25 cellular contexts compared by ENCODE assay signal in genomic region chr7:1409555-1409954, GRCh38. TPM values are rescaled to one million over a fixed set of nuclear protein-coding genes. Genes with fewer than 3 reads are reported as not detected.
DNase-seq lines count a peak whose midpoint lies in the region; ATAC-seq and TF ChIP-seq lines count a peak whose summit lies in the region.
"Had no signal": no experiment of that assay in that cellular context is flagged by ENCODE, and none has a peak within 500 bp of the region (broad histone marks: within the 10 kb centered on the region; RNA-seq: fewer than 3 reads in every experiment).

No MANE protein-coding gene starts in this region.

- no peak for ATAC-seq in SK-N-SH treated with all-trans-retinoic acid at 6 μM for 48 hours
- ATAC-seq in activated CD8-positive, alpha-beta memory T cell treated with anti-CD3 and anti-CD28 coated beads, Interleukin-2, amount 10 ng/mL, durations not matched to agents 7 days and 5 days, result no peak

- H3K4me1 ChIP-seq in SK-N-SH (ENCODE audit: control insufficient read depth in 1 of 2, insufficient read depth in 2 of 2, low read depth in 1 of 2, low read length in 1 of 2), result peaks cover 0 to 5% of the 10 kb centered on the region in 2 experiments; a peak in 1 of 4 replicates
- H3K4me1 ChIP-seq: SJSA1 had no signal

- no peak overlapping the region for H2AFZ ChIP-seq in SK-N-SH (ENCODE audit: low read depth)

- H3K27ac ChIP-seq in SK-N-SH (ENCODE audit: low read depth in 2 of 2, low read length in 1 of 2) (no peak overlapping the region), WERI-Rb-1 (no peak overlapping the region)
- H3K27ac ChIP-seq: 22Rv1, SJSA1 had no signal

- DNase-seq in DMS 273 (lab: John Stamatoyannopoulos, UW; ENCODE audit: unreplicated experiment), result peak; percentile 43
- no peak for DNase-seq in DMS 273 treated with DMSO at 0.1 percent for 48 hours (lab: John Stamatoyannopoulos, UW)
- peak; percentile 36 for DNase-seq in SK-N-SH
- DNase-seq in WERI-Rb-1, result peak; percentile 45
- DNase-seq in activated CD8-positive, alpha-beta memory T cell treated with anti-CD3 and anti-CD28 coated beads, Interleukin-2, amount 10 ng/mL, durations not matched to agents 7 days and 5 days, result no peak
- no peak for DNase-seq in medulla oblongata (ENCODE audit: extremely low spot score)
- no peak for DNase-seq in NCI-H1092 (lab: John Stamatoyannopoulos, UW)
- DNase-seq: Calu3; CD8-positive, alpha-beta memory T cell; HCEC 1CT; NCI-H1048; NCI-H1436 treated with DMSO at 0.1 percent for 48 hours; NCI-H2081; NCI-H446 treated with DMSO at 0.1 percent for 48 hours; NCI-H526; NCI-H82; Right ventricle myocardium superior; RPMI8226; T-helper 1 cell had no signal

- no peak overlapping the region for H3K4me3 Mint-ChIP-seq in activated CD8-positive, alpha-beta memory T cell treated with anti-CD3 and anti-CD28 coated beads, Interleukin-2, amount 10 ng/mL, durations not matched to agents 7 days and 5 days
- H3K4me3 Mint-ChIP-seq: B cell; CD14-positive monocyte; CD8-positive, alpha-beta memory T cell; IgD-negative memory B cell had no signal

- H3K9ac ChIP-seq in SK-N-SH, result no peak overlapping the region

- H3K9me3 ChIP-seq in SK-N-SH, result no peaks in the 10 kb centered on the region
- peaks cover 4% of the 10 kb centered on the region for H3K9me3 ChIP-seq in WERI-Rb-1 (ENCODE audit: severe bottlenecking)
- H3K9me3 ChIP-seq: SJSA1 had no signal

- H3K4me1 Mint-ChIP-seq in activated CD8-positive, alpha-beta memory T cell treated with anti-CD3 and anti-CD28 coated beads, Interleukin-2, amount 10 ng/mL, durations not matched to agents 7 days and 5 days, result peaks cover 3% of the 10 kb centered on the region

- H4K20me1 ChIP-seq in SK-N-SH (ENCODE audit: insufficient read depth), result peaks cover 14% of the 10 kb centered on the region

- no peaks in the 10 kb centered on the region for H3K36me3 ChIP-seq in SK-N-SH (replicated peaks in 1 of 2; ENCODE audit: control insufficient read depth in 1 of 2, insufficient read depth in 2 of 2, low read length in 1 of 2)
- H3K36me3 ChIP-seq in WERI-Rb-1, result no peaks in the 10 kb centered on the region
- H3K36me3 ChIP-seq: SJSA1 had no signal

- no peak overlapping the region for H3K4me3 ChIP-seq in SK-N-SH (ENCODE audit: low read depth in 2 of 2, low read length in 1 of 2)
- H3K4me3 ChIP-seq in WERI-Rb-1 (ENCODE audit: low read depth, low read length), result no peak overlapping the region
- H3K4me3 ChIP-seq: SJSA1 had no signal

- H3K27ac Mint-ChIP-seq in activated CD8-positive, alpha-beta memory T cell treated with anti-CD3 and anti-CD28 coated beads, Interleukin-2, amount 10 ng/mL, durations not matched to agents 7 days and 5 days, result no peak overlapping the region
- H3K27ac Mint-ChIP-seq: B cell; CD14-positive monocyte; CD8-positive, alpha-beta memory T cell; IgD-negative memory B cell had no signal

- POLR2A ChIA-PET in SK-N-SH (lab: Yijun Ruan, JAX), result no interaction called here

- H3F3A ChIP-seq in SK-N-SH (replicated peaks; ENCODE audit: insufficient read depth), result peaks cover 5% of the 10 kb centered on the region

- no peak overlapping the region for H3K4me2 ChIP-seq in SK-N-SH

- no peak for TF ChIP-seq RAD21 in SK-N-SH (IDR thresholded peaks at IDR 0.05; ENCODE audit: low read length)

- 16% methylated on average over 7 of the region's 7 CpGs for WGBS in SK-N-SH (ENCODE audit: low lambda C conversion rate)

- TF ChIP-seq CTCF in SK-N-SH (IDR thresholded peaks at IDR 0.05) (no peak), WERI-Rb-1 (IDR thresholded peaks at IDR 0.05; ENCODE audit: low read depth, low read length) (no peak)

- H3K79me2 ChIP-seq in SK-N-SH (ENCODE audit: insufficient read depth), result no peaks in the 10 kb centered on the region

- CTCF ChIA-PET in SK-N-SH (lab: Yijun Ruan, JAX), result interaction anchor here (1.0 to 7.9 kb wide), 7 partner anchors 10 to 492 kb away, joined by 3 to 218 read pairs (median 4); no protein-coding TSS in a partner anchor
- CTCF ChIA-PET in activated CD8-positive, alpha-beta memory T cell treated with anti-CD3 and anti-CD28 coated beads, Interleukin-2, amount 10 ng/mL, durations not matched to agents 7 days and 5 days (lab: Charles Lee), result interaction anchor here (0.6 to 2.0 kb wide), 3 partner anchors 23 to 215 kb away, joined by 3 to 11 read pairs (median 3); no protein-coding TSS in a partner anchor

- no peaks in the 10 kb centered on the region for H3K36me3 Mint-ChIP-seq in activated CD8-positive, alpha-beta memory T cell treated with anti-CD3 and anti-CD28 coated beads, Interleukin-2, amount 10 ng/mL, durations not matched to agents 7 days and 5 days
- H3K36me3 Mint-ChIP-seq: CD14-positive monocyte; CD8-positive, alpha-beta memory T cell; IgD-negative memory B cell had no signal

- H3K27me3 ChIP-seq in SK-N-SH (ENCODE audit: insufficient read depth) (peaks cover 87% of the 10 kb centered on the region), WERI-Rb-1 (ENCODE audit: insufficient read depth, low read depth, severe bottlenecking) (no peaks in the 10 kb centered on the region)

- TF ChIP-seq EP300 in SK-N-SH (IDR thresholded peaks at IDR 0.05; ENCODE audit: borderline replicate concordance in 1 of 2, low read depth in 1 of 2, low read length in 1 of 2), result no peak

- H3K9me2 ChIP-seq in SK-N-SH, result no peaks in the 10 kb centered on the region

- peaks cover 8% of the 10 kb centered on the region for H3K27me3 Mint-ChIP-seq in activated CD8-positive, alpha-beta memory T cell treated with anti-CD3 and anti-CD28 coated beads, Interleukin-2, amount 10 ng/mL, durations not matched to agents 7 days and 5 days

- H3K9me3 Mint-ChIP-seq in activated CD8-positive, alpha-beta memory T cell treated with anti-CD3 and anti-CD28 coated beads, Interleukin-2, amount 10 ng/mL, durations not matched to agents 7 days and 5 days (ENCODE audit: low read depth), result no peaks in the 10 kb centered on the region
- H3K9me3 Mint-ChIP-seq: CD8-positive, alpha-beta memory T cell; IgD-negative memory B cell had no signal

TF ChIP-seq in SK-N-SH, 30 proteins besides CTCF, POLR2A, EP300 and RAD21 (continues in another document):
- TF ChIP-seq ELF1 (IDR thresholded peaks at IDR 0.05) (no peak), GABPA (IDR thresholded peaks at IDR 0.05; ENCODE audit: low read depth) (no peak), FOXJ3 (CRISPR knock-in tag; IDR thresholded peaks at IDR 0.05) (no peak), MXI1 (IDR thresholded peaks at IDR 0.05; ENCODE audit: low read depth, low read length) (no peak), SIN3A (IDR thresholded peaks at IDR 0.05; ENCODE audit: borderline replicate concordance, low read depth, low read length) (no peak), IRF3 (IDR thresholded peaks at IDR 0.05; ENCODE audit: low read depth, low read length) (no peak), CHD2 (IDR thresholded peaks at IDR 0.05; ENCODE audit: low read length, partially characterized antibody) (no peak), SMC3 (IDR thresholded peaks at IDR 0.05; ENCODE audit: low read depth, low read length) (no peak)
- TF ChIP-seq, protein P1, sequence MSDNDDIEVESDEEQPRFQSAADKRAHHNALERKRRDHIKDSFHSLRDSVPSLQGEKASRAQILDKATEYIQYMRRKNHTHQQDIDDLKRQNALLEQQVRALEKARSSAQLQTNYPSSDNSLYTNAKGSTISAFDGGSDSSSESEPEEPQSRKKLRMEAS (IDR thresholded peaks at IDR 0.05; ENCODE audit: low read depth), result no peak

TF ChIP-seq in SK-N-SH treated with all-trans-retinoic acid at 6 μM for 48 hours, 23 proteins besides CTCF, POLR2A, EP300 and RAD21 (continues in another document):
- TF ChIP-seq ZFP3 (CRISPR knock-in tag; IDR thresholded peaks at IDR 0.05) (no peak), ARNTL (CRISPR knock-in tag; IDR thresholded peaks at IDR 0.05; ENCODE audit: borderline replicate concordance, low read depth) (no peak), ZNF8 (CRISPR knock-in tag; IDR thresholded peaks at IDR 0.05) (no peak), ISL1 (CRISPR knock-in tag; IDR thresholded peaks at IDR 0.05) (no peak), GLIS3 (CRISPR knock-in tag; IDR thresholded peaks at IDR 0.05) (no peak), TSHZ2 (CRISPR knock-in tag; IDR thresholded peaks at IDR 0.05) (no peak), TCF4 (CRISPR knock-in tag; IDR thresholded peaks at IDR 0.05; ENCODE audit: borderline replicate concordance) (no peak), PPARA (CRISPR knock-in tag; IDR thresholded peaks at IDR 0.05; ENCODE audit: borderline replicate concordance) (no peak)

RNA-seq across cellular contexts. Expression of gene MICALL2, which starts 49.7 kb away (rescaled TPM):
- 38.8 and 41.2 TPM in 2 replicates for polyA plus RNA-seq in SK-N-SH (2012; rRNA removed)
- polyA plus RNA-seq in SK-N-SH (2012; cell fraction: cytosol; rRNA removed), result 6.9 and 10.4 TPM in 2 replicates
- 329 and 401 TPM in 2 replicates for polyA plus RNA-seq in SK-N-SH (2012; cell fraction: nucleus; rRNA removed)
- total RNA-seq in activated CD8-positive, alpha-beta memory T cell treated with anti-CD3 and anti-CD28 coated beads, Interleukin-2, amount 10 ng/mL, durations not matched to agents 7 days and 5 days, result 1 to 10 TPM; 2.1 to 2.2 TPM
- polyA plus RNA-seq: IgD-negative memory B cell had no signal

Comparison
In these comparisons a context has a peak if more than half of its experiments do, and no peak if none do; other contexts are left out.
1. DNase-seq: peak in DMS 273 (single experiment), SK-N-SH (single experiment) and WERI-Rb-1 (single experiment); none in DMS 273 treated with DMSO at 0.1 percent for 48 hours (single experiment), activated CD8-positive, alpha-beta memory T cell treated with anti-CD3 and anti-CD28 coated beads, Interleukin-2, amount 10 ng/mL, durations not matched to agents 7 days and 5 days (single experiment), medulla oblongata (single experiment) and NCI-H1092 (single experiment).